In genomic region chr7:55307123-55307916, GRCh38 we compare ENCODE assay signal across 1 cellular context.
TF ChIP-seq lines count a peak whose summit lies in the region.

No MANE protein-coding gene starts in this region.

TF ChIP-seq in HCT116, 20 proteins besides CTCF, POLR2A, EP300 and RAD21 (continued from another document):
- TF ChIP-seq, protein P1, sequence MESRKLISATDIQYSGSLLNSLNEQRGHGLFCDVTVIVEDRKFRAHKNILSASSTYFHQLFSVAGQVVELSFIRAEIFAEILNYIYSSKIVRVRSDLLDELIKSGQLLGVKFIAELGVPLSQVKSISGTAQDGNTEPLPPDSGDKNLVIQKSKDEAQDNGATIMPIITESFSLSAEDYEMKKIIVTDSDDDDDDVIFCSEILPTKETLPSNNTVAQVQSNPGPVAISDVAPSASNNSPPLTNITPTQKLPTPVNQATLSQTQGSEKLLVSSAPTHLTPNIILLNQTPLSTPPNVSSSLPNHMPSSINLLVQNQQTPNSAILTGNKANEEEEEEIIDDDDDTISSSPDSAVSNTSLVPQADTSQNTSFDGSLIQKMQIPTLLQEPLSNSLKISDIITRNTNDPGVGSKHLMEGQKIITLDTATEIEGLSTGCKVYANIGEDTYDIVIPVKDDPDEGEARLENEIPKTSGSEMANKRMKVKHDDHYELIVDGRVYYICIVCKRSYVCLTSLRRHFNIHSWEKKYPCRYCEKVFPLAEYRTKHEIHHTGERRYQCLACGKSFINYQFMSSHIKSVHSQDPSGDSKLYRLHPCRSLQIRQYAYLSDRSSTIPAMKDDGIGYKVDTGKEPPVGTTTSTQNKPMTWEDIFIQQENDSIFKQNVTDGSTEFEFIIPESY (IDR thresholded peaks at IDR 0.05; ENCODE audit: extremely low read depth, insufficient replicate concordance, low read length), result no peak
- TF ChIP-seq EGR1 (IDR thresholded peaks at IDR 0.05; ENCODE audit: low read depth) (no peak), EZH2phosphoT487 (IDR thresholded peaks at IDR 0.05; ENCODE audit: borderline replicate concordance) (no peak)
TF ChIP-seq in HCT116: peak in this region for 0.
